In genomic region chr2:187782301-187782700, GRCh38 we compare ENCODE assay signal across 23 cellular contexts.
"Had no signal": no experiment of that assay in that cellular context is flagged by ENCODE, and none has a peak within 500 bp of the region (broad histone marks: within the 10 kb centered on the region; RNA-seq: fewer than 3 reads in every experiment).

No MANE protein-coding gene starts in this region.

- H3K27me3 Mint-ChIP-seq: IgD-negative memory B cell had no signal

- H3K4me1 ChIP-seq: SJSA1 had no signal

- H3K27ac Mint-ChIP-seq: IgD-negative memory B cell had no signal

- H3K27ac ChIP-seq: KMS-11, SJSA1, SK-N-MC had no signal

- H3K4me2 ChIP-seq: KMS-11 had no signal

- H3K4me1 Mint-ChIP-seq: IgD-negative memory B cell had no signal

- H3K4me3 Mint-ChIP-seq: IgD-negative memory B cell had no signal

- H3K9ac ChIP-seq: KMS-11 had no signal

- H3K36me3 ChIP-seq: SJSA1 had no signal

- FAIRE-seq: K562, RCC 7860 had no signal

- H3K36me3 Mint-ChIP-seq: IgD-negative memory B cell had no signal

- ATAC-seq: K562 had no signal

- H3K4me3 ChIP-seq: K562, SJSA1, SK-N-MC had no signal

- DNase-seq: Kasumi-1, MM.1S, NCI-H1092 treated with DMSO at 0.1 percent for 48 hours, NCI-H1436, NCI-H187, NCI-H2029, NCI-H2081 treated with DMSO at 0.1 percent for 48 hours, NCI-H2171, NCI-H226, NCI-H446, NCI-H510A, NCI-H524 treated with DMSO at 0.1 percent for 48 hours, NCI-H69, NCI-H774, Right ventricle myocardium superior, RPMI8226, SIG-M5 had no signal

- H3K9me3 ChIP-seq: SJSA1 had no signal
